Comparison of ENCODE assay signal across 20 cellular contexts in genomic region chr3:194079702-194080172, GRCh38. TPM values are rescaled to one million over a fixed set of nuclear protein-coding genes. Genes with fewer than 3 reads are reported as not detected.
"Had no signal": no experiment of that assay in that cellular context is flagged by ENCODE, and none has a peak within 500 bp of the region (broad histone marks: within the 10 kb centered on the region; RNA-seq: fewer than 3 reads in every experiment).

No MANE protein-coding gene starts in this region.

- H3K9me3 Mint-ChIP-seq: activated naive CD4-positive, alpha-beta T cell treated with anti-CD3 and anti-CD28 coated beads, Interleukin-2, amount 50 U/mL, for 72 hours; activated T-helper 17 cell treated with anti-CD3 and anti-CD28 coated beads, Interleukin-2, amount 50 U/mL, for 72 hours; dendritic cell treated with granulocyte-macrophage colony-stimulating factor and Interleukin-4, amounts not matched to agents 40 ng/mL and 50 ng/mL, for 4 days; naive thymus-derived CD4-positive, alpha-beta T cell; stimulated activated naive CD8-positive, alpha-beta T cell treated with anti-CD3 and anti-CD28 coated beads, Interleukin-15, Interleukin-2, amounts not matched to agents 100 ng/mL and 50 ng/mL, for 24 hours; T-helper 2 cell treated with Interferon-gamma antibody and Interleukin-4, amounts not matched to agents 5 μg/mL and 100 μg/mL, for 36 hours had no signal

- H3K27ac ChIP-seq: ascending aorta, brain microvascular endothelial cell, left ventricle myocardium inferior, parathyroid adenoma, right lobe of liver, skin epidermis, thyroid gland had no signal

- H3K4me3 Mint-ChIP-seq: activated T-helper 17 cell treated with anti-CD3 and anti-CD28 coated beads, Interleukin-2, amount 50 U/mL, for 72 hours; dendritic cell treated with granulocyte-macrophage colony-stimulating factor and Interleukin-4, amounts not matched to agents 40 ng/mL and 50 ng/mL, for 4 days; immature natural killer cell; naive thymus-derived CD4-positive, alpha-beta T cell; stimulated activated naive CD8-positive, alpha-beta T cell treated with anti-CD3 and anti-CD28 coated beads, Interleukin-15, Interleukin-2, amounts not matched to agents 100 ng/mL and 50 ng/mL, for 24 hours; T-helper 2 cell treated with Interferon-gamma antibody and Interleukin-4, amounts not matched to agents 5 μg/mL and 100 μg/mL, for 36 hours had no signal

- ATAC-seq: activated naive CD4-positive, alpha-beta T cell treated with anti-CD3 and anti-CD28 coated beads, Interleukin-2, amount 50 U/mL, for 72 hours; activated T-helper 17 cell treated with anti-CD3 and anti-CD28 coated beads, Interleukin-2, amount 50 U/mL, for 72 hours; esophagus mucosa; naive thymus-derived CD4-positive, alpha-beta T cell; right lobe of liver had no signal

- H3K4me3 ChIP-seq: ascending aorta, left ventricle myocardium inferior, right lobe of liver, skin epidermis, thyroid gland had no signal

- H3K36me3 Mint-ChIP-seq: activated naive CD4-positive, alpha-beta T cell treated with anti-CD3 and anti-CD28 coated beads, Interleukin-2, amount 50 U/mL, for 72 hours; immature natural killer cell; naive thymus-derived CD4-positive, alpha-beta T cell had no signal

- H3K27me3 ChIP-seq: ascending aorta, right lobe of liver, thyroid gland had no signal

- H3K27ac Mint-ChIP-seq: activated naive CD4-positive, alpha-beta T cell treated with anti-CD3 and anti-CD28 coated beads, Interleukin-2, amount 50 U/mL, for 72 hours; activated T-helper 17 cell treated with anti-CD3 and anti-CD28 coated beads, Interleukin-2, amount 50 U/mL, for 72 hours; dendritic cell treated with granulocyte-macrophage colony-stimulating factor and Interleukin-4, amounts not matched to agents 40 ng/mL and 50 ng/mL, for 4 days; immature natural killer cell; naive thymus-derived CD4-positive, alpha-beta T cell; stimulated activated naive CD8-positive, alpha-beta T cell treated with anti-CD3 and anti-CD28 coated beads, Interleukin-15, Interleukin-2, amounts not matched to agents 100 ng/mL and 50 ng/mL, for 24 hours; T-helper 2 cell treated with Interferon-gamma antibody and Interleukin-4, amounts not matched to agents 5 μg/mL and 100 μg/mL, for 36 hours had no signal

- DNase-seq: activated T-cell treated with anti-CD3 and anti-CD28 coated beads, Interleukin-2, amount 50 U/mL, for 1 hour; brain microvascular endothelial cell; effector CD8-positive, alpha-beta T cell; foreskin melanocyte; immature natural killer cell; left ventricle myocardium inferior; naive thymus-derived CD4-positive, alpha-beta T cell; stimulated activated CD4-positive, alpha-beta T cell treated with anti-CD3 and anti-CD28 coated beads, Interleukin-1b, Interleukin-23, amount 100 ng/mL, for 48 hours; substantia nigra; thyroid gland had no signal

- H3K36me3 ChIP-seq: ascending aorta, brain microvascular endothelial cell, left ventricle myocardium inferior, right lobe of liver, thyroid gland had no signal

- H3K4me1 ChIP-seq: ascending aorta, parathyroid adenoma had no signal

- H3K9me3 ChIP-seq: ascending aorta, left ventricle myocardium inferior, right lobe of liver, thyroid gland had no signal

RNA-seq across cellular contexts. Expression of gene HES1, which starts 56.2 kb away (rescaled TPM):
- polyA plus RNA-seq: immature natural killer cell; naive thymus-derived CD4-positive, alpha-beta T cell had no signal
